In genomic region chr3:195260286-195260905, GRCh38 we compare ENCODE assay signal across 8 cellular contexts. TPM values are rescaled to one million over a fixed set of nuclear protein-coding genes. Genes with fewer than 3 reads are reported as not detected.
A peak's percentile ranks its signal among the peaks of the same experiment; 100 is the strongest.
DNase-seq lines count a peak whose midpoint lies in the region; ATAC-seq, FAIRE-seq and TF ChIP-seq lines count a peak whose summit lies in the region.

No MANE protein-coding gene starts in this region.

- no TSS peak for BruUV-seq in HepG2 (replicated peaks; lab: Mats Ljungman, UMichigan)

- no peak for TF ChIP-seq CTCF in bronchial epithelial cell (IDR thresholded peaks at IDR 0.05; ENCODE audit: insufficient read depth, low read length, severe bottlenecking)
- TF ChIP-seq CTCF in HepG2 (CRISPR knock-in tag; IDR thresholded peaks at IDR 0.05): no peak
- no peak for TF ChIP-seq CTCF in D721Med (IDR thresholded peaks at IDR 0.05; ENCODE audit: insufficient read depth, missing control alignments)

- 93% methylated on average over 3 of the region's 41 CpGs for WGBS in HepG2 (ENCODE audit: low lambda C conversion rate)

- ATAC-seq in HG03103 (IDR thresholded peaks at IDR 0.05; ENCODE audit: low read depth, unreplicated experiment) (peak; percentile 7), HepG2 (no peak)

- peak overlapping the region; percentile 53 for H3K4me3 ChIP-seq in bronchial epithelial cell (ENCODE audit: low read depth, low read length)
- peak overlapping the region; percentile 46 to 77 (median 50); a peak in 5 of 6 replicates for H3K4me3 ChIP-seq in HepG2 (replicated peaks in 1 of 3; ENCODE audit: insufficient read depth in 1 of 3, low read depth in 2 of 3, low read length in 3 of 3)
- H3K4me3 ChIP-seq in subcutaneous abdominal adipose tissue (ENCODE audit: low read depth in 1 of 5, low read length in 5 of 5): peak overlapping the region; percentile 68 to 81 (median 74)

- intact Hi-C loops in HepG2 (cut with micrococcal nuclease; ENCODE audit: unreplicated experiment): loop anchor here (1.0 to 2.0 kb wide), 3 partner anchors 258 to 588 kb away; partner anchors contain the start of gene LSG1

- H3K4me1 ChIP-seq in HepG2 (ENCODE audit: insufficient read depth, low read length) (peaks cover 38% of the 10 kb centered on the region), subcutaneous abdominal adipose tissue (ENCODE audit: control insufficient read depth in 5 of 5, insufficient read depth in 5 of 5, low read length in 5 of 5) (peaks cover 4 to 28% (median 23%) of the 10 kb centered on the region in 5 donors)

- H3K36me3 ChIP-seq in bronchial epithelial cell (ENCODE audit: control insufficient read depth, insufficient read depth, low read length) (no peaks in the 10 kb centered on the region), HepG2 (replicated peaks in 1 of 2; ENCODE audit: control insufficient read depth in 1 of 2, insufficient read depth in 2 of 2, low read length in 2 of 2) (peaks cover 2 to 7% of the 10 kb centered on the region in 2 experiments; a peak in 4 of 5 replicates), subcutaneous abdominal adipose tissue (ENCODE audit: control insufficient read depth in 5 of 5, insufficient read depth in 5 of 5, low read length in 5 of 5) (peaks cover 0 to 6% (median under 1%) of the 10 kb centered on the region in 5 donors)

- H3K27me3 ChIP-seq in bronchial epithelial cell (ENCODE audit: control insufficient read depth, insufficient read depth, low read length): no peaks in the 10 kb centered on the region
- no peaks in the 10 kb centered on the region for H3K27me3 ChIP-seq in HepG2 (ENCODE audit: control insufficient read depth in 1 of 2, insufficient read depth in 2 of 2, low read length in 2 of 2)
- no peaks in the 10 kb centered on the region for H3K27me3 ChIP-seq in subcutaneous abdominal adipose tissue (ENCODE audit: control insufficient read depth in 5 of 5, insufficient read depth in 4 of 5, low read length in 5 of 5)

- peaks cover 28% of the 10 kb centered on the region for H3K79me2 ChIP-seq in HepG2 (ENCODE audit: insufficient read depth, low read length)

- POLR2A ChIA-PET in HepG2 (lab: Yijun Ruan, JAX): interaction anchor here (0.9 kb wide), 1 partner anchor 10 kb away, joined by 4 read pairs; no protein-coding TSS in a partner anchor

- CTCF ChIA-PET in HepG2 (lab: Yijun Ruan, JAX; ENCODE audit: low intra/inter-chr PET ratio, low total read pairs): interaction anchor here (0.9 to 1.7 kb wide), 6 partner anchors 96 to 589 kb away, joined by 3 to 19 read pairs (median 4); partner anchors contain the start of gene LSG1

- TF ChIP-seq EP300 in HepG2 (IDR thresholded peaks at IDR 0.05; ENCODE audit: low read depth in 2 of 2, low read length in 2 of 2) (no peak), HepG2 (CRISPR knock-in tag; IDR thresholded peaks at IDR 0.05; ENCODE audit: borderline replicate concordance) (no peak)

- H3K9ac ChIP-seq in HepG2 (ENCODE audit: insufficient read depth, low read depth, low read length): peak overlapping the region; percentile 59
- peak overlapping the region in 4 of 5 donors; percentile 50 to 84 (median 58) for H3K9ac ChIP-seq in subcutaneous abdominal adipose tissue (ENCODE audit: low read length in 5 of 5)

- no peak for FAIRE-seq in bronchial epithelial cell (lab: Jason Lieb, UNC)
- no peak for FAIRE-seq in HepG2 (lab: Jason Lieb, UNC)
- no peak for FAIRE-seq in D721Med (lab: Jason Lieb, UNC)

- H3K9me3 ChIP-seq in HepG2 (ENCODE audit: low read length) (no peaks in the 10 kb centered on the region), subcutaneous abdominal adipose tissue (ENCODE audit: control insufficient read depth in 5 of 5, low read length in 5 of 5) (no peaks in the 10 kb centered on the region)

- no peaks in the 10 kb centered on the region for H4K20me1 ChIP-seq in HepG2 (ENCODE audit: insufficient read depth, low read length)

- H2AFZ ChIP-seq in HepG2 (ENCODE audit: low read length): no peak overlapping the region

- TF ChIP-seq POLR2A in HepG2 (IDR thresholded peaks at IDR 0.05; ENCODE audit: insufficient read depth in 1 of 2, low read depth in 2 of 2, low read length in 2 of 2): no peak

- H3K27ac ChIP-seq in HepG2 (ENCODE audit: extremely low read length, insufficient read depth, low read length) (no peak overlapping the region), subcutaneous abdominal adipose tissue (ENCODE audit: low read depth, low read length) (peak overlapping the region; percentile 54)

- peak overlapping the region; percentile 84 for H3K4me2 ChIP-seq in HepG2 (ENCODE audit: low read depth, low read length)

- DNase-seq in activated effector memory CD4-positive, alpha-beta T cell treated with anti-CD3 and anti-CD28 coated beads, Interleukin-2, amount 50 U/mL, for 16 hours: peak; percentile 74
- no peak for DNase-seq in activated effector memory CD4-positive, alpha-beta T cell treated with Interleukin-2 at 50 U/mL for 16 hours
- peak; percentile 39 for DNase-seq in OCI-M1 (lab: John Stamatoyannopoulos, UW)
- DNase-seq in bronchial epithelial cell (ENCODE audit: low read depth): no peak
- DNase-seq in HepG2 (ENCODE audit: low spot score): no peak
- DNase-seq in D721Med (ENCODE audit: insufficient read length, low spot score): no peak

- no peak for TF ChIP-seq RAD21 in HepG2 (CRISPR knock-in tag; IDR thresholded peaks at IDR 0.05)

- in situ Hi-C loops in HepG2 (cut with HindIII; ENCODE audit: extremely low pct_ligation_motif_present, low pct_unique_long_range_greater_than_20kb): no loop called here

TF ChIP-seq in HepG2, 621 proteins besides CTCF, POLR2A, EP300 and RAD21 (continues in another document):
- TF ChIP-seq ZBTB4 (CRISPR knock-in tag; IDR thresholded peaks at IDR 0.05; ENCODE audit: borderline replicate concordance) (no peak), KDM2A (CRISPR knock-in tag; IDR thresholded peaks at IDR 0.05; ENCODE audit: borderline replicate concordance, low read depth) (peak; percentile 4; the same call in 1 of the 2 replicates), ZNF232 (CRISPR knock-in tag; IDR thresholded peaks at IDR 0.05; ENCODE audit: borderline replicate concordance) (no peak), ZNF430 (CRISPR knock-in tag; IDR thresholded peaks at IDR 0.05) (peak; percentile 28; the same call in 1 of the 2 replicates), MAZ (IDR thresholded peaks at IDR 0.05; ENCODE audit: borderline replicate concordance, low read depth, low read length) (0 out of 2 replicates have a peak, but pooled peaks have one; percentile 1), MAZ (CRISPR knock-in tag; IDR thresholded peaks at IDR 0.05; ENCODE audit: low read depth) (no peak; the same call in 1 of the 2 replicates), ASH2L (IDR thresholded peaks at IDR 0.05; ENCODE audit: insufficient read length, low read depth, low read length) (peak; percentile 25), ZC3H13 (CRISPR knock-in tag; IDR thresholded peaks at IDR 0.05) (0 out of 2 replicates have a peak, but pooled peaks have one; percentile 7)

RNA-seq across cellular contexts. Expression of gene XXYLT1, which starts 10.6 kb away (rescaled TPM):
- total RNA-seq in bronchial epithelial cell: 10.2 and 10.5 TPM in 2 replicates
- total RNA-seq in HepG2 (2016; rRNA removed; fragmentation: Illumina TruSeq; extraction: Trizol): 10.8 and 19.0 TPM in 2 replicates
- total RNA-seq in HepG2 (2016; cell fraction: cytosol; rRNA removed; fragmentation: Illumina TruSeq; extraction: Trizol; ENCODE audit: low read depth): 4.3 and 4.5 TPM in 2 replicates
- total RNA-seq in HepG2 (2016; cell fraction: insoluble cytoplasmic fraction; rRNA removed; fragmentation: Illumina TruSeq; extraction: Trizol): 10.4 and 20.3 TPM in 2 replicates
- 12.8 and 12.9 TPM in 2 replicates for total RNA-seq in HepG2 (2016; cell fraction: membrane; rRNA removed; fragmentation: Illumina TruSeq; extraction: Trizol)
- total RNA-seq in HepG2 (2016; cell fraction: nucleus; rRNA removed; fragmentation: Illumina TruSeq; extraction: Trizol): 16.1 and 20.9 TPM in 2 replicates
- polyA plus RNA-seq in HepG2 (2011; rRNA removed): 17.3 and 17.7 TPM in 2 replicates
- polyA plus RNA-seq in HepG2 (2011; cell fraction: cytosol; rRNA removed): 15.9 and 19.5 TPM in 2 replicates
- polyA plus RNA-seq in HepG2 (2011; cell fraction: nucleus; rRNA removed): 18.3 and 18.9 TPM in 2 replicates
- 10.5 and 13.0 TPM in 2 replicates for polyA plus RNA-seq in HepG2 (2012)
- polyA plus RNA-seq in HepG2 (2016; cell fraction: cytosol; fragmentation: Illumina TruSeq; extraction: Trizol; ENCODE audit: low read depth): 4.4 and 5.4 TPM in 2 replicates
- 14.3 TPM in 2 replicates for polyA plus RNA-seq in HepG2 (2016; cell fraction: insoluble cytoplasmic fraction; fragmentation: Illumina TruSeq; extraction: Trizol; ENCODE audit: low read depth)
- 11.9 and 12.4 TPM in 2 replicates for polyA plus RNA-seq in HepG2 (2016; cell fraction: membrane; fragmentation: Illumina TruSeq; extraction: Trizol; ENCODE audit: low read depth)
- polyA plus RNA-seq in HepG2 (2016; cell fraction: nucleus; fragmentation: Illumina TruSeq; extraction: Trizol; ENCODE audit: insufficient read depth, low read depth): 33.9 and 35.1 TPM in 2 replicates
- polyA minus RNA-seq in HepG2 (2011; rRNA and poly(A)+ RNA removed; ENCODE audit: low replicate concordance): 33.1 and 37.8 TPM in 2 replicates
- polyA minus RNA-seq in HepG2 (2011; cell fraction: cytosol; rRNA and poly(A)+ RNA removed): 15.1 and 17.0 TPM in 2 replicates
- 11.8 and 13.2 TPM in 2 replicates for polyA minus RNA-seq in HepG2 (2011; cell fraction: nucleus; rRNA and poly(A)+ RNA removed)

Comparison
In these comparisons a context has a peak if more than half of its experiments do, and no peak if none do; other contexts are left out.
1. DNase-seq: peak in activated effector memory CD4-positive, alpha-beta T cell treated with anti-CD3 and anti-CD28 coated beads, Interleukin-2, amount 50 U/mL, for 16 hours (single experiment) and OCI-M1 (single experiment); none in activated effector memory CD4-positive, alpha-beta T cell treated with Interleukin-2 at 50 U/mL for 16 hours (single experiment), bronchial epithelial cell (single experiment), HepG2 (single experiment) and D721Med (single experiment).
2. Peak in every context shown above with its lines, with median percentiles within 50 percentile points of each other: H3K4me3 ChIP-seq.